8 cellular contexts compared by ENCODE assay signal in genomic region chr6:149648148-149649145, GRCh38. TPM values are rescaled to one million over a fixed set of nuclear protein-coding genes. Genes with fewer than 3 reads are reported as not detected.
DNase-seq lines count a peak whose midpoint lies in the region; ATAC-seq and TF ChIP-seq lines count a peak whose summit lies in the region.

KATNA1 (minus strand) TSS chr6:149648714; CDS start chr6:149638547, 10,167 bp downstream.

- in situ Hi-C loops in astrocyte of the cerebellum (cut with HindIII; ENCODE audit: low sequenced_read_pairs): loop anchor here (5.0 kb wide), 1 partner anchor 46 kb away; no protein-coding TSS in a partner anchor

- H3K4me1 ChIP-seq in rectal smooth muscle tissue (ENCODE audit: control insufficient read depth, insufficient read depth, low read length): no peaks in the 10 kb centered on the region
- H3K4me1 ChIP-seq in vagina: no peaks in the 10 kb centered on the region

- DNase-seq in NCI-H1930 (lab: John Stamatoyannopoulos, UW): peak; percentile 72 to 81
- peak; percentile 76 for DNase-seq in T-helper 22 cell (ENCODE audit: low read depth)
- DNase-seq in astrocyte of the cerebellum (ENCODE audit: low read depth): peak; percentile 15
- DNase-seq in hepatic stellate cell (ENCODE audit: low spot score): peak; percentile 92
- no peak for DNase-seq in vagina (ENCODE audit: extremely low spot score in 2 of 2)

- intact Hi-C loops in vagina (cut with DNase I): no loop called here

- H3K4me3 ChIP-seq in astrocyte of the cerebellum (ENCODE audit: low read depth, low read length) (peak within 1 kb of the TSS; percentile 89), rectal smooth muscle tissue (ENCODE audit: low read length) (peak within 1 kb of the TSS; percentile 95), vagina (peak within 1 kb of the TSS; percentile 83 to 91)

- peak within 1 kb of the TSS; percentile 50 for H3K27ac ChIP-seq in rectal smooth muscle tissue (ENCODE audit: low read depth, low read length)
- peak within 1 kb of the TSS; percentile 83 for H3K27ac ChIP-seq in vagina

- ATAC-seq in GM18508 (IDR thresholded peaks at IDR 0.05; ENCODE audit: insufficient read depth, unreplicated experiment): peak; percentile 74
- peak; percentile 88 for ATAC-seq in HG02973 (IDR thresholded peaks at IDR 0.05; ENCODE audit: unreplicated experiment)

- H3K36me3 ChIP-seq in rectal smooth muscle tissue (ENCODE audit: control insufficient read depth, insufficient read depth, low read length) (no peaks in the 10 kb centered on the region), vagina (no peaks in the 10 kb centered on the region)

- H3K9ac ChIP-seq in rectal smooth muscle tissue (ENCODE audit: low read length): peak within 1 kb of the TSS; percentile 92

- H3K9me3 ChIP-seq in vagina: no peaks in the 10 kb centered on the region

- TF ChIP-seq POLR2A in vagina (IDR thresholded peaks at IDR 0.05): peak in 1 of 2 donors; percentile 44

- no peak for TF ChIP-seq CTCF in astrocyte of the cerebellum (IDR thresholded peaks at IDR 0.05; ENCODE audit: low read depth, low read length, missing control alignments)
- TF ChIP-seq CTCF in vagina (IDR thresholded peaks at IDR 0.05): no peak

- no peaks in the 10 kb centered on the region for H3K27me3 ChIP-seq in rectal smooth muscle tissue (ENCODE audit: control insufficient read depth, insufficient read depth, low read length)
- no peaks in the 10 kb centered on the region for H3K27me3 ChIP-seq in vagina

RNA-seq across cellular contexts. Expression of gene KATNA1, which starts in this region (rescaled TPM):
- total RNA-seq in vagina: 18.7 TPM

Comparison
In these comparisons a context has a peak if more than half of its experiments do, and no peak if none do; other contexts are left out.
1. DNase-seq: peak in NCI-H1930 (2 of 2), T-helper 22 cell (single experiment), astrocyte of the cerebellum (single experiment) and hepatic stellate cell (single experiment); none in vagina (0 of 2).
2. Peak in every context shown above with its lines, with median percentiles within 50 percentile points of each other: H3K4me3 ChIP-seq.